In the genomic region with DNA sequence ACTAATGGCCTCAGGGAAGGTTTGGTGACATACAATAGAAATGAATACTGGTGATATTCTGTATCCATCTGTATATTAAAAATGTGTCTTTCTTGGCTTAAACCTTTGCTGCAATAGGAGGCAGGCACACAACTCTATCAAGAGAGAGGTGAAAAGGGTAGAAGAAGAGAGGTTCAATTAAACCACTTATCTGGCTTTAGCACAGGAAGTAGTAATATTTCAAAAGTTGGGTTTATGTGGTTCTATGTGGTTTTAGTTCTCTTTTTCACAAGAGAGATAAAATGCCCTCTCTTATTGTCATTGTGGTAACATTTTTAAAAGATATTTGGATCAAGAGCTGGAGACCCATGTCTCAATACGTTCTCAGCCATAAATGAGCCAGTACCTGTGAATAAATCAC, we compare ENCODE assay signal across 13 cellular contexts.
DNase-seq lines count a peak whose midpoint lies in the region; ATAC-seq, FAIRE-seq and TF ChIP-seq lines count a peak whose summit lies in the region.
"Had no signal": no experiment of that assay in that cellular context is flagged by ENCODE, and none has a peak within 500 bp of the region (broad histone marks: within the 10 kb centered on the region; RNA-seq: fewer than 3 reads in every experiment).

No MANE protein-coding gene starts in this region.

- intact Hi-C loops in Calu3 (cut with micrococcal nuclease; ENCODE audit: unreplicated experiment) (no loop called here), heart right ventricle (cut with DNase I) (no loop called here)

- H4K8ac ChIP-seq in H1 (ENCODE audit: extremely low read depth, insufficient read depth, low read length) = no peak overlapping the region

- H4K91ac ChIP-seq in H1 (replicated peaks; ENCODE audit: insufficient read length, low read length) = no peak overlapping the region

- no peak overlapping the region for H3K4ac ChIP-seq in H1 (replicated peaks; ENCODE audit: insufficient read length, low read depth, low read length)

- no peak for FAIRE-seq in H1 (lab: Jason Lieb, UNC)

- TF ChIP-seq CTCF in Calu3 (IDR thresholded peaks at IDR 0.05; ENCODE audit: unreplicated experiment) (no peak), H1 (IDR thresholded peaks at IDR 0.05; ENCODE audit: control extremely low read depth in 1 of 3, insufficient read depth in 1 of 3, low read depth in 1 of 3, low read length in 3 of 3) (no peak), nephron progenitor cell (IDR thresholded peaks at IDR 0.05) (no peak), chondrocyte (IDR thresholded peaks at IDR 0.05) (no peak), heart right ventricle (IDR thresholded peaks at IDR 0.05) (no peak)

- H3K36me3 ChIP-seq in H1 (ENCODE audit: control insufficient read depth in 2 of 4, insufficient read depth in 4 of 4, low read length in 3 of 4) (no peaks in the 10 kb centered on the region; a peak in 1 of 8 replicates), heart right ventricle (no peaks in the 10 kb centered on the region)
- H3K36me3 ChIP-seq: Peyer's patch had no signal

- no peaks in the 10 kb centered on the region for H3K79me1 ChIP-seq in H1 (ENCODE audit: low read depth, low read length)

- H2BK5ac ChIP-seq in H1 (ENCODE audit: low read depth, low read length) = no peak overlapping the region

- H4K20me1 ChIP-seq in H1 (replicated peaks in 1 of 2; ENCODE audit: control insufficient read depth in 1 of 2, insufficient read depth in 2 of 2, low read length in 2 of 2) = no peaks in the 10 kb centered on the region

- CTCF ChIA-PET in Calu3 (lab: Charles Lee) (interaction anchor here (1.1 kb wide), 1 partner anchor 9 kb away, joined by 4 read pairs; no protein-coding TSS in a partner anchor), H1 (lab: Charles Lee; ENCODE audit: partially characterized antibody) (no interaction called here)

- H3K4me1 Mint-ChIP-seq in Calu3 (ENCODE audit: low read depth, unreplicated experiment) (peaks cover 10% of the 10 kb centered on the region), nephron progenitor cell (peaks cover 7% of the 10 kb centered on the region), chondrocyte (ENCODE audit: low read depth) (peaks cover 2% of the 10 kb centered on the region)

- H3K27ac Mint-ChIP-seq in Calu3 (ENCODE audit: unreplicated experiment) (peak overlapping the region; percentile 47), nephron progenitor cell (no peak overlapping the region), chondrocyte (ENCODE audit: unreplicated experiment) (no peak overlapping the region)

- H3K27me3 ChIP-seq in H1 (replicated peaks in 1 of 4; ENCODE audit: control insufficient read depth in 3 of 4, extremely low read depth in 1 of 4, insufficient read depth in 3 of 4, low read length in 3 of 4) (no peaks in the 10 kb centered on the region), heart right ventricle (peaks cover 0 to 8% (median 0%) of the 10 kb centered on the region in 7 donors)
- H3K27me3 ChIP-seq: Peyer's patch had no signal

- peaks cover 12 to 16% of the 10 kb centered on the region in 2 experiments for H3K9me3 ChIP-seq in H1 (ENCODE audit: insufficient read depth in 2 of 2, low read depth in 1 of 2, low read length in 1 of 2)
- peaks cover 0 to 46% (median 8%) of the 10 kb centered on the region in 11 donors for H3K9me3 ChIP-seq in heart right ventricle

- no peak for TF ChIP-seq EP300 in H1 (IDR thresholded peaks at IDR 0.05; ENCODE audit: borderline replicate concordance in 1 of 2, low read depth in 2 of 2, low read length in 2 of 2)

- no TSS peak for BruUV-seq in Calu3 (replicated peaks; lab: Mats Ljungman, UMichigan)

- no peak overlapping the region for H3K23ac ChIP-seq in H1 (ENCODE audit: insufficient read length)

- no peak for TF ChIP-seq POLR2A in H1 (IDR thresholded peaks at IDR 0.05; ENCODE audit: control extremely low read depth in 1 of 2, low read depth in 2 of 2, low read length in 2 of 2)

- no peak overlapping the region for H2AK5ac ChIP-seq in H1 (ENCODE audit: low read depth, low read length)

- no peak for DNase-seq in Calu3
- peak; percentile 84 for DNase-seq in NOMO-1 treated with DMSO at 0.1 percent for 48 hours (lab: John Stamatoyannopoulos, UW; ENCODE audit: unreplicated experiment)
- no peak for DNase-seq in H1 (ENCODE audit: low read depth in 1 of 2, low spot score in 2 of 2)
- DNase-seq in nephron progenitor cell = no peak
- DNase-seq in chondrocyte (ENCODE audit: low spot score) = no peak
- DNase-seq in H4 (ENCODE audit: low spot score) = no peak
- DNase-seq in heart right ventricle = no peak
- DNase-seq: activated CD8-positive, alpha-beta memory T cell treated with anti-CD3 and anti-CD28 coated beads, Interleukin-2, amount 50 U/mL, for 4 hours; erythroblast; Peyer's patch; posterior cingulate gyrus; T1000 had no signal

- ATAC-seq in GM21576 (IDR thresholded peaks at IDR 0.05; ENCODE audit: unreplicated experiment) (peak; percentile 53), heart right ventricle (no peak)

- no peak overlapping the region for H2AFZ ChIP-seq in H1 (ENCODE audit: low read length)

- WGBS in H1 (ENCODE audit: extremely low coverage in 1 of 2, insufficient coverage in 1 of 2, insufficient read length in 1 of 2, insufficient replicate concordance in 2 of 2, low coverage in 1 of 2, low lambda C conversion rate in 2 of 2, missing lambda C conversion rate in 1 of 2), 2 experiments = 73% methylated on average over 1 of the region's 1 CpG; no CpG with 5 or more reads in 1 of the 2 experiments
- 73 to 74% methylated on average over 1 of the region's 1 CpG for WGBS in heart right ventricle, 2 donors

- H3K9me3 Mint-ChIP-seq in Calu3 (ENCODE audit: low read depth, unreplicated experiment) = peaks cover 4% of the 10 kb centered on the region
- H3K9me3 Mint-ChIP-seq in nephron progenitor cell = peaks cover 42% of the 10 kb centered on the region
- peaks cover 39% of the 10 kb centered on the region for H3K9me3 Mint-ChIP-seq in chondrocyte (ENCODE audit: low read depth)

- H3K14ac ChIP-seq in H1 (ENCODE audit: insufficient read length) = no peak overlapping the region

- TF ChIP-seq RAD21 in H1 (IDR thresholded peaks at IDR 0.05 in 1 of 2, conservative IDR thresholded peaks at IDR 0.05 in 1 of 2; ENCODE audit: low read depth in 2 of 2, low read length in 2 of 2) = no peak

- peaks cover 0 to 6% (median 2%) of the 10 kb centered on the region in 4 experiments; a peak in 5 of 7 replicates for H3K4me1 ChIP-seq in H1 (replicated peaks in 1 of 4; ENCODE audit: control insufficient read depth in 3 of 4, insufficient read depth in 4 of 4, low read length in 3 of 4)
- H3K4me1 ChIP-seq in heart right ventricle = peaks cover 0 to 11% (median 0%) of the 10 kb centered on the region in 9 donors

- H3K4me2 ChIP-seq in H1 (ENCODE audit: insufficient read depth in 1 of 2, low read depth in 2 of 2, low read length in 2 of 2) = peak overlapping the region; percentile 10 to 15; a peak in 1 of 4 replicates

- H4K5ac ChIP-seq in H1 (ENCODE audit: insufficient read length, low read depth, low read length) = no peak overlapping the region

- no peak overlapping the region for H3K9ac ChIP-seq in H1 (replicated peaks in 1 of 4; ENCODE audit: extremely low read depth in 1 of 4, low read depth in 3 of 4, low read length in 3 of 4)

- H3K27me3 Mint-ChIP-seq in Calu3 (ENCODE audit: unreplicated experiment) (no peaks in the 10 kb centered on the region), nephron progenitor cell (ENCODE audit: low read depth, poor library complexity) (no peaks in the 10 kb centered on the region), chondrocyte (ENCODE audit: low read depth) (no peaks in the 10 kb centered on the region)

- H3K18ac ChIP-seq in H1 (ENCODE audit: extremely low read depth, low read length) = no peak overlapping the region

- H3K23me2 ChIP-seq in H1 (ENCODE audit: low read depth, low read length) = no peaks in the 10 kb centered on the region

- no peak overlapping the region for H3K56ac ChIP-seq in H1 (replicated peaks; ENCODE audit: insufficient read length, low read depth, low read length)

- no peak overlapping the region for H2BK120ac ChIP-seq in H1 (replicated peaks; ENCODE audit: low read depth, low read length)

- no peak overlapping the region for H3K27ac ChIP-seq in H1 (ENCODE audit: low read depth, low read length)
- H3K27ac ChIP-seq in heart right ventricle = no peak overlapping the region
- H3K27ac ChIP-seq: Peyer's patch had no signal

- H2BK20ac ChIP-seq in H1 (ENCODE audit: low read length) = no peak overlapping the region

- H3K79me2 ChIP-seq in H1 (ENCODE audit: control insufficient read depth in 1 of 2, insufficient read depth in 2 of 2, low read length in 2 of 2) = no peaks in the 10 kb centered on the region

- H3K36me3 Mint-ChIP-seq in Calu3 (ENCODE audit: insufficient read depth, unreplicated experiment) (no peaks in the 10 kb centered on the region), nephron progenitor cell (ENCODE audit: low read depth) (peaks cover 17% of the 10 kb centered on the region), chondrocyte (ENCODE audit: low read depth) (peaks cover 9% of the 10 kb centered on the region)

- H3K4me3 ChIP-seq in H1 (ENCODE audit: extremely low read depth in 1 of 4, insufficient read depth in 2 of 4, low read depth in 3 of 4, low read length in 4 of 4) (no peak overlapping the region), heart right ventricle (no peak overlapping the region)
- H3K4me3 ChIP-seq: Peyer's patch had no signal

- H3K4me3 Mint-ChIP-seq in Calu3 (ENCODE audit: low read depth, unreplicated experiment) (no peak overlapping the region), nephron progenitor cell (no peak overlapping the region), chondrocyte (ENCODE audit: unreplicated experiment) (no peak overlapping the region)

- H2BK12ac ChIP-seq in H1 (ENCODE audit: low read depth, low read length) = no peak overlapping the region

- no peak overlapping the region for H2BK15ac ChIP-seq in H1 (ENCODE audit: low read length)

- POLR2A ChIA-PET in H1 (lab: Charles Lee; ENCODE audit: partially characterized antibody) = no interaction called here

TF ChIP-seq in H1, 55 proteins besides CTCF, POLR2A, EP300 and RAD21 (continues in another document):
- TF ChIP-seq EZH2 (IDR thresholded peaks at IDR 0.05; ENCODE audit: low read depth, low read length, severe bottlenecking) (no peak), BRCA1 (IDR thresholded peaks at IDR 0.05; ENCODE audit: low read depth, low read length) (no peak), GABPA (IDR thresholded peaks at IDR 0.05; ENCODE audit: borderline replicate concordance, insufficient read depth, low read length) (no peak), RXRA (IDR thresholded peaks at IDR 0.05; ENCODE audit: insufficient read depth, low read depth, low read length) (no peak), MAFK (IDR thresholded peaks at IDR 0.05; ENCODE audit: low read depth, low read length) (no peak), POU5F1 (IDR thresholded peaks at IDR 0.05; ENCODE audit: low read depth, low read length) (no peak)
